ENCODE assay signal across 19 cellular contexts in genomic region chr6:25411316-25411961, GRCh38.
DNase-seq lines count a peak whose midpoint lies in the region; ATAC-seq and TF ChIP-seq lines count a peak whose summit lies in the region.
"Had no signal": no experiment of that assay in that cellular context is flagged by ENCODE, and none has a peak within 500 bp of the region (broad histone marks: within the 10 kb centered on the region; RNA-seq: fewer than 3 reads in every experiment).

No MANE protein-coding gene starts in this region.

- H3K4me1 Mint-ChIP-seq in GM23338: peaks cover 58% of the 10 kb centered on the region

- H3K36me3 Mint-ChIP-seq in GM23338 (ENCODE audit: low read depth): no peaks in the 10 kb centered on the region
- H3K36me3 Mint-ChIP-seq: activated CD4-positive, alpha-beta memory T cell treated with anti-CD3 and anti-CD28 coated beads for 36 hours had no signal

- H3K79me2 ChIP-seq in GM23338 (replicated peaks; ENCODE audit: insufficient read depth): peaks cover 76% of the 10 kb centered on the region
- H3K79me2 ChIP-seq in OCI-LY1 (ENCODE audit: insufficient read depth, low read length): peaks cover 24% of the 10 kb centered on the region

- H3K27ac ChIP-seq in GM23338 (ENCODE audit: low read depth): no peak overlapping the region
- H3K27ac ChIP-seq in OCI-LY1 (ENCODE audit: low read depth, low read length, poor library complexity, severe bottlenecking): peak overlapping the region; percentile 99

- no peaks in the 10 kb centered on the region for H3K9me3 ChIP-seq in OCI-LY1 (ENCODE audit: low read length)
- no peaks in the 10 kb centered on the region for H3K9me3 ChIP-seq in mucosa of descending colon
- H3K9me3 ChIP-seq: heart right ventricle, Peyer's patch, SK-N-SH had no signal

- H3K9me2 ChIP-seq in GM23338 (ENCODE audit: insufficient read depth) (peaks cover 8% of the 10 kb centered on the region; the same call in 1 of the 2 replicates), OCI-LY1 (ENCODE audit: low read depth, low read length) (no peaks in the 10 kb centered on the region)
- H3K9me2 ChIP-seq: SK-N-SH had no signal

- H3K4me3 ChIP-seq in GM23338 (no peak overlapping the region), OCI-LY1 (ENCODE audit: low read depth, low read length, poor library complexity, severe bottlenecking) (peak overlapping the region; percentile 43), mucosa of descending colon (no peak overlapping the region)
- H3K4me3 ChIP-seq: heart right ventricle, Peyer's patch had no signal

- H3K4me3 Mint-ChIP-seq in GM23338: no peak overlapping the region
- H3K4me3 Mint-ChIP-seq: activated CD4-positive, alpha-beta memory T cell treated with anti-CD3 and anti-CD28 coated beads for 36 hours; activated T-cell treated with anti-CD3 and anti-CD28 coated beads, Interleukin-2, amount 50 U/mL, for 24 hours; nephron had no signal

- H3K27me3 ChIP-seq in GM23338 (ENCODE audit: insufficient read depth): no peaks in the 10 kb centered on the region
- H3K27me3 ChIP-seq in OCI-LY1 (ENCODE audit: insufficient read depth, low read length): no peaks in the 10 kb centered on the region
- H3K27me3 ChIP-seq: heart right ventricle, Peyer's patch had no signal

- intact Hi-C loops in mucosa of descending colon (cut with DNase I, micrococcal nuclease) (no loop called here), head of caudate nucleus (cut with DNase I) (no loop called here)

- H3K27me3 Mint-ChIP-seq in GM23338 (ENCODE audit: insufficient read depth, low read depth, poor library complexity): peaks cover 3% of the 10 kb centered on the region
- H3K27me3 Mint-ChIP-seq: activated CD4-positive, alpha-beta memory T cell treated with anti-CD3 and anti-CD28 coated beads for 36 hours; activated T-cell treated with anti-CD3 and anti-CD28 coated beads, Interleukin-2, amount 50 U/mL, for 24 hours had no signal

- H3K9me3 Mint-ChIP-seq in GM23338: no peaks in the 10 kb centered on the region
- H3K9me3 Mint-ChIP-seq: activated CD4-positive, alpha-beta memory T cell treated with anti-CD3 and anti-CD28 coated beads for 36 hours; activated T-cell treated with anti-CD3 and anti-CD28 coated beads, Interleukin-2, amount 50 U/mL, for 24 hours; nephron had no signal

- TF ChIP-seq CTCF in GM23338 (conservative IDR thresholded peaks at IDR 0.05; ENCODE audit: low read depth in 2 of 2) (no peak), OCI-LY1 (IDR thresholded peaks at IDR 0.05; ENCODE audit: low read length) (no peak), mucosa of descending colon (IDR thresholded peaks at IDR 0.05) (no peak)

- no peaks in the 10 kb centered on the region; the same call in 1 of the 2 replicates for H4K20me1 ChIP-seq in GM23338 (replicated peaks; ENCODE audit: insufficient read depth)
- no peaks in the 10 kb centered on the region for H4K20me1 ChIP-seq in OCI-LY1 (ENCODE audit: insufficient read depth, low read length)

- H2AFZ ChIP-seq in GM23338 (no peak overlapping the region), OCI-LY1 (ENCODE audit: low read length) (no peak overlapping the region)

- H3K4me2 ChIP-seq in GM23338: peak overlapping the region; percentile 21; the same call in 1 of the 2 replicates
- H3K4me2 ChIP-seq in OCI-LY1 (ENCODE audit: low read length): peak overlapping the region; percentile 70
- H3K4me2 ChIP-seq: SK-N-SH had no signal

- ATAC-seq in GM18868 (IDR thresholded peaks at IDR 0.05; ENCODE audit: unreplicated experiment) (peak; percentile 52), GM23338 (no peak), mucosa of descending colon (peak; percentile 45), SK-N-SH treated with all-trans-retinoic acid at 6 μM for 48 hours (no peak)
- ATAC-seq: heart right ventricle had no signal

- no peak overlapping the region for H3K27ac Mint-ChIP-seq in GM23338
- H3K27ac Mint-ChIP-seq: activated CD4-positive, alpha-beta memory T cell treated with anti-CD3 and anti-CD28 coated beads for 36 hours; activated T-cell treated with anti-CD3 and anti-CD28 coated beads, Interleukin-2, amount 50 U/mL, for 24 hours; nephron had no signal

- DNase-seq in GM23338 (ENCODE audit: low spot score) (no peak), mucosa of descending colon (no peak), COR-L47 (lab: John Stamatoyannopoulos, UW) (no peak), head of caudate nucleus (no peak)
- DNase-seq: activated CD4-positive, alpha-beta memory T cell treated with anti-CD3 and anti-CD28 coated beads for 36 hours; activated T-cell treated with anti-CD3 and anti-CD28 coated beads, Interleukin-2, amount 50 U/mL, for 24 hours; AML-193; Calu3; effector CD4-positive, alpha-beta T cell; heart right ventricle; mammary epithelial cell; NCI-H2081 treated with DMSO at 0.1 percent for 48 hours; NCI-H526; Peyer's patch; SK-N-SH had no signal

- H3K36me3 ChIP-seq in GM23338 (ENCODE audit: insufficient read depth) (no peaks in the 10 kb centered on the region), OCI-LY1 (ENCODE audit: insufficient read depth, low read length) (no peaks in the 10 kb centered on the region), mucosa of descending colon (ENCODE audit: low read depth) (no peaks in the 10 kb centered on the region)
- H3K36me3 ChIP-seq: Peyer's patch had no signal

- no peaks in the 10 kb centered on the region for H3F3A ChIP-seq in GM23338 (replicated peaks; ENCODE audit: low read depth)
- no peaks in the 10 kb centered on the region for H3F3A ChIP-seq in OCI-LY1 (ENCODE audit: insufficient read depth, low read length)

- H3K9ac ChIP-seq in OCI-LY1 (ENCODE audit: low read length): peak overlapping the region; percentile 32; the same call in 1 of the 2 replicates
- H3K9ac ChIP-seq: SK-N-SH had no signal

- H3K4me1 ChIP-seq in GM23338 (ENCODE audit: insufficient read depth) (peaks cover 88% of the 10 kb centered on the region), OCI-LY1 (ENCODE audit: insufficient read depth, low read length, severe bottlenecking) (peaks cover 99% of the 10 kb centered on the region), mucosa of descending colon (ENCODE audit: low read depth) (peaks cover 8% of the 10 kb centered on the region)

TF ChIP-seq in GM23338, 12 proteins besides CTCF, POLR2A, EP300 and RAD21 (continues in another document):
- TF ChIP-seq CREB1 (CRISPR knock-in tag; IDR thresholded peaks at IDR 0.05; ENCODE audit: low read depth) (no peak), STAT1 (IDR thresholded peaks at IDR 0.05; ENCODE audit: unreplicated experiment) (no peak), ZNF331 (CRISPR knock-in tag; IDR thresholded peaks at IDR 0.05; ENCODE audit: low read depth) (no peak), EZH2phosphoT487 (IDR thresholded peaks at IDR 0.05; ENCODE audit: unreplicated experiment) (no peak), POLR2AphosphoS5 (IDR thresholded peaks at IDR 0.05; ENCODE audit: low read depth) (no peak), ETS1 (IDR thresholded peaks at IDR 0.05) (no peak), ZNF114 (CRISPR knock-in tag; IDR thresholded peaks at IDR 0.05) (no peak), JUNB (IDR thresholded peaks at IDR 0.05; ENCODE audit: unreplicated experiment) (no peak)

TF ChIP-seq in SK-N-SH treated with all-trans-retinoic acid at 6 μM for 48 hours, 23 proteins besides CTCF, POLR2A, EP300 and RAD21:
- TF ChIP-seq TSHZ2 (CRISPR knock-in tag; IDR thresholded peaks at IDR 0.05) (no peak), PATZ1 (CRISPR knock-in tag; IDR thresholded peaks at IDR 0.05; ENCODE audit: borderline replicate concordance) (no peak), GLIS3 (CRISPR knock-in tag; IDR thresholded peaks at IDR 0.05) (no peak), ZC3H10 (CRISPR knock-in tag; IDR thresholded peaks at IDR 0.05) (no peak), TOX (CRISPR knock-in tag; IDR thresholded peaks at IDR 0.05; ENCODE audit: borderline replicate concordance) (no peak), ARNTL (CRISPR knock-in tag; IDR thresholded peaks at IDR 0.05; ENCODE audit: borderline replicate concordance, low read depth) (no peak), CSDC2 (CRISPR knock-in tag; IDR thresholded peaks at IDR 0.05) (no peak)

Comparison
In these comparisons a context has a peak if more than half of its experiments do, and no peak if none do; other contexts are left out.
1. ATAC-seq: peak in GM18868 (single experiment) and mucosa of descending colon (single experiment); none in GM23338 (single experiment) and SK-N-SH treated with all-trans-retinoic acid at 6 μM for 48 hours (single experiment).